1 cellular context compared by ENCODE assay signal in genomic region chr20:50187403-50188051, GRCh38.
TF ChIP-seq lines count a peak whose summit lies in the region.

No MANE protein-coding gene starts in this region.

TF ChIP-seq in HepG2, 621 proteins besides CTCF, POLR2A, EP300 and RAD21 (continues in another document):
- TF ChIP-seq MEIS2 (CRISPR knock-in tag; IDR thresholded peaks at IDR 0.05) (no peak), AKAP8 (CRISPR knock-in tag; IDR thresholded peaks at IDR 0.05) (no peak), ZNF180 (CRISPR knock-in tag; IDR thresholded peaks at IDR 0.05; ENCODE audit: borderline replicate concordance, low read depth) (no peak), GATA4 (IDR thresholded peaks at IDR 0.05; ENCODE audit: borderline replicate concordance, low read depth) (no peak), TBX2 (CRISPR knock-in tag; IDR thresholded peaks at IDR 0.05; ENCODE audit: borderline replicate concordance) (no peak; the same call in 1 of the 2 replicates), ZNF737 (CRISPR knock-in tag; IDR thresholded peaks at IDR 0.05; ENCODE audit: borderline replicate concordance) (no peak), SP140L (CRISPR knock-in tag; IDR thresholded peaks at IDR 0.05; ENCODE audit: borderline replicate concordance) (no peak), JUND (CRISPR knock-in tag; IDR thresholded peaks at IDR 0.05) (peak; percentile 88), ZFP1 (CRISPR knock-in tag; IDR thresholded peaks at IDR 0.05) (no peak), AGO1 (IDR thresholded peaks at IDR 0.05; ENCODE audit: low read depth, low read length, poor library complexity, severe bottlenecking) (no peak), TAF1 (CRISPR knock-in tag; IDR thresholded peaks at IDR 0.05) (peak; percentile 30), FOXC1 (CRISPR knock-in tag; IDR thresholded peaks at IDR 0.05; ENCODE audit: borderline replicate concordance) (0 out of 2 replicates have a peak, but pooled peaks have one; percentile 41), ZNF609 (CRISPR knock-in tag; IDR thresholded peaks at IDR 0.05; ENCODE audit: borderline replicate concordance) (no peak), SOX6 (IDR thresholded peaks at IDR 0.05) (no peak), SOX6 (CRISPR knock-in tag; IDR thresholded peaks at IDR 0.05) (peak; percentile 52; the same call in 1 of the 2 replicates), RFXAP (CRISPR knock-in tag; IDR thresholded peaks at IDR 0.05; ENCODE audit: borderline replicate concordance) (no peak), ZNF614 (CRISPR knock-in tag; IDR thresholded peaks at IDR 0.05; ENCODE audit: borderline replicate concordance) (no peak), ZNF326 (CRISPR knock-in tag; IDR thresholded peaks at IDR 0.05; ENCODE audit: borderline replicate concordance) (no peak), ZNF644 (CRISPR knock-in tag; IDR thresholded peaks at IDR 0.05; ENCODE audit: low read depth) (peak; percentile 9; the same call in 1 of the 2 replicates), PHF5A (CRISPR knock-in tag; IDR thresholded peaks at IDR 0.05; ENCODE audit: low read depth, unreplicated experiment) (no peak), KDM5B (CRISPR knock-in tag; IDR thresholded peaks at IDR 0.05; ENCODE audit: borderline replicate concordance) (no peak), ARID5B (CRISPR knock-in tag; IDR thresholded peaks at IDR 0.05) (no peak), ZNF766 (CRISPR knock-in tag; IDR thresholded peaks at IDR 0.05; ENCODE audit: borderline replicate concordance) (no peak), CREM (IDR thresholded peaks at IDR 0.05) (0 out of 2 replicates have a peak, but pooled peaks have one; percentile 36), CREM (CRISPR knock-in tag; IDR thresholded peaks at IDR 0.05) (no peak), ATF1 (CRISPR knock-in tag; IDR thresholded peaks at IDR 0.05) (no peak), BHLHE40 (IDR thresholded peaks at IDR 0.05; ENCODE audit: low read length) (no peak), ZFY (CRISPR knock-in tag; IDR thresholded peaks at IDR 0.05) (peak; percentile 36; the same call in 1 of the 2 replicates), ATRX (CRISPR knock-in tag; IDR thresholded peaks at IDR 0.05; ENCODE audit: borderline replicate concordance) (no peak), PATZ1 (CRISPR knock-in tag; IDR thresholded peaks at IDR 0.05) (peak; percentile 87), NFKBIZ (CRISPR knock-in tag; IDR thresholded peaks at IDR 0.05) (no peak), MAX (IDR thresholded peaks at IDR 0.05) (no peak; the same call in 1 of the 2 replicates), POLR2AphosphoS5 (IDR thresholded peaks at IDR 0.05; ENCODE audit: low read depth, low read length) (peak; percentile 66), PTBP1 (IDR thresholded peaks at IDR 0.05; ENCODE audit: low read depth, low read length, poor library complexity, severe bottlenecking) (peak; percentile 99), HMGXB3 (CRISPR knock-in tag; IDR thresholded peaks at IDR 0.05; ENCODE audit: borderline replicate concordance) (no peak), BCL3 (CRISPR knock-in tag; IDR thresholded peaks at IDR 0.05) (no peak), KMT2A (CRISPR knock-in tag; IDR thresholded peaks at IDR 0.05) (no peak), KDM4B (CRISPR knock-in tag; IDR thresholded peaks at IDR 0.05) (peak; percentile 85), ZNF580 (CRISPR knock-in tag; IDR thresholded peaks at IDR 0.05; ENCODE audit: borderline replicate concordance, low read depth) (no peak; the same call in 1 of the 2 replicates), ZBTB21 (CRISPR knock-in tag; IDR thresholded peaks at IDR 0.05) (no peak), SOX13 (IDR thresholded peaks at IDR 0.05) (no peak), SOX13 (CRISPR knock-in tag; conservative IDR thresholded peaks at IDR 0.05 in 1 of 2, IDR thresholded peaks at IDR 0.05 in 1 of 2) (peak in 1 of 2 experiments; percentile 65; a peak in 2 of 4 replicates), PRPF4 (IDR thresholded peaks at IDR 0.05; ENCODE audit: low read depth, low read length, poor library complexity, severe bottlenecking) (peak; percentile 91), TCF12 (IDR thresholded peaks at IDR 0.05) (no peak), TCF12 (CRISPR knock-in tag; IDR thresholded peaks at IDR 0.05) (0 out of 2 replicates have a peak, but pooled peaks have one; percentile 69), SMAD9 (CRISPR knock-in tag; IDR thresholded peaks at IDR 0.05) (no peak), DPF2 (CRISPR knock-in tag; IDR thresholded peaks at IDR 0.05; ENCODE audit: borderline replicate concordance, low read depth) (0 out of 2 replicates have a peak, but pooled peaks have one; percentile 49), ELK4 (CRISPR knock-in tag; IDR thresholded peaks at IDR 0.05; ENCODE audit: borderline replicate concordance) (no peak), KLF9 (CRISPR knock-in tag; IDR thresholded peaks at IDR 0.05; ENCODE audit: low read depth) (no peak)
